Comparison of ENCODE assay signal across 1 cellular context in the genomic region with DNA sequence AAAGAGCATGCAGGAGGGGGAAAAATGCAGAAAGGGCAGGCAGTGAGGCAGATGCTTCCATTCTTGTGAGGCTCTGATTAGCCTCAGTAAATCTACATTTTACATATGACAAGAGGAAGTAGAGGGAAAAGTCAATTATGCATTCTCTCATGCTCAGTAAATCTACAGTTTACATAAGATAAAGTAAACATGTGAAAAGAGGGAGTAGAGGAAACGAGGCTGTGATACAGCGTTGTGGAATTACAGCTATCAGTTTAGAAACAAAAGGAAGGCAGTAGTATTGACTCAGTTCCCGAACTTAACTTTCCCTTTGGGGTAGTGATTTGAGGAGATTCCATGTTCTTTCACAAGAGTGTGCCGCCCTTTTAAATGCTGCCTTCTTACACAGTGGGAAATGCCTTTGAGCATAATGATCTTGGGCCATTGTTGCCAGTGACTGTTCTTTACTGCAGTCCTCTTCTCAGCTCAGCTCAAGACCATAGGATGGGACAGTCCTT.
TF ChIP-seq lines count a peak whose summit lies in the region.

No MANE protein-coding gene starts in this region.

TF ChIP-seq in HepG2, 621 proteins besides CTCF, POLR2A, EP300 and RAD21 (continues in another document):
- TF ChIP-seq SAP130 (CRISPR knock-in tag; IDR thresholded peaks at IDR 0.05; ENCODE audit: low read depth): peak; percentile 22; the same call in 1 of the 2 replicates
- TF ChIP-seq ARHGAP35 (CRISPR knock-in tag; IDR thresholded peaks at IDR 0.05; ENCODE audit: borderline replicate concordance): no peak
- TF ChIP-seq MIXL1 (CRISPR knock-in tag; IDR thresholded peaks at IDR 0.05): 0 out of 2 replicates have a peak, but pooled peaks have one; percentile 26
- TF ChIP-seq, protein P1, sequence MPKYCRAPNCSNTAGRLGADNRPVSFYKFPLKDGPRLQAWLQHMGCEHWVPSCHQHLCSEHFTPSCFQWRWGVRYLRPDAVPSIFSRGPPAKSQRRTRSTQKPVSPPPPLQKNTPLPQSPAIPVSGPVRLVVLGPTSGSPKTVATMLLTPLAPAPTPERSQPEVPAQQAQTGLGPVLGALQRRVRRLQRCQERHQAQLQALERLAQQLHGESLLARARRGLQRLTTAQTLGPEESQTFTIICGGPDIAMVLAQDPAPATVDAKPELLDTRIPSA (CRISPR knock-in tag; IDR thresholded peaks at IDR 0.05; ENCODE audit: borderline replicate concordance): no peak
- no peak for TF ChIP-seq ZNF333 (CRISPR knock-in tag; IDR thresholded peaks at IDR 0.05; ENCODE audit: borderline replicate concordance)
- TF ChIP-seq NFIB (CRISPR knock-in tag; IDR thresholded peaks at IDR 0.05; ENCODE audit: borderline replicate concordance): no peak
- TF ChIP-seq ZNF530 (CRISPR knock-in tag; IDR thresholded peaks at IDR 0.05; ENCODE audit: low read depth): no peak
- TF ChIP-seq CENPT (CRISPR knock-in tag; IDR thresholded peaks at IDR 0.05; ENCODE audit: low read depth): no peak
- TF ChIP-seq, protein P2, sequence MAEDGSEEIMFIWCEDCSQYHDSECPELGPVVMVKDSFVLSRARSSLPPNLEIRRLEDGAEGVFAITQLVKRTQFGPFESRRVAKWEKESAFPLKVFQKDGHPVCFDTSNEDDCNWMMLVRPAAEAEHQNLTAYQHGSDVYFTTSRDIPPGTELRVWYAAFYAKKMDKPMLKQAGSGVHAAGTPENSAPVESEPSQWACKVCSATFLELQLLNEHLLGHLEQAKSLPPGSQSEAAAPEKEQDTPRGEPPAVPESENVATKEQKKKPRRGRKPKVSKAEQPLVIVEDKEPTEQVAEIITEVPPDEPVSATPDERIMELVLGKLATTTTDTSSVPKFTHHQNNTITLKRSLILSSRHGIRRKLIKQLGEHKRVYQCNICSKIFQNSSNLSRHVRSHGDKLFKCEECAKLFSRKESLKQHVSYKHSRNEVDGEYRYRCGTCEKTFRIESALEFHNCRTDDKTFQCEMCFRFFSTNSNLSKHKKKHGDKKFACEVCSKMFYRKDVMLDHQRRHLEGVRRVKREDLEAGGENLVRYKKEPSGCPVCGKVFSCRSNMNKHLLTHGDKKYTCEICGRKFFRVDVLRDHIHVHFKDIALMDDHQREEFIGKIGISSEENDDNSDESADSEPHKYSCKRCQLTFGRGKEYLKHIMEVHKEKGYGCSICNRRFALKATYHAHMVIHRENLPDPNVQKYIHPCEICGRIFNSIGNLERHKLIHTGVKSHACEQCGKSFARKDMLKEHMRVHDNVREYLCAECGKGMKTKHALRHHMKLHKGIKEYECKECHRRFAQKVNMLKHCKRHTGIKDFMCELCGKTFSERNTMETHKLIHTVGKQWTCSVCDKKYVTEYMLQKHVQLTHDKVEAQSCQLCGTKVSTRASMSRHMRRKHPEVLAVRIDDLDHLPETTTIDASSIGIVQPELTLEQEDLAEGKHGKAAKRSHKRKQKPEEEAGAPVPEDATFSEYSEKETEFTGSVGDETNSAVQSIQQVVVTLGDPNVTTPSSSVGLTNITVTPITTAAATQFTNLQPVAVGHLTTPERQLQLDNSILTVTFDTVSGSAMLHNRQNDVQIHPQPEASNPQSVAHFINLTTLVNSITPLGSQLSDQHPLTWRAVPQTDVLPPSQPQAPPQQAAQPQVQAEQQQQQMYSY (CRISPR knock-in tag; IDR thresholded peaks at IDR 0.05): no peak
- TF ChIP-seq, protein P3, sequence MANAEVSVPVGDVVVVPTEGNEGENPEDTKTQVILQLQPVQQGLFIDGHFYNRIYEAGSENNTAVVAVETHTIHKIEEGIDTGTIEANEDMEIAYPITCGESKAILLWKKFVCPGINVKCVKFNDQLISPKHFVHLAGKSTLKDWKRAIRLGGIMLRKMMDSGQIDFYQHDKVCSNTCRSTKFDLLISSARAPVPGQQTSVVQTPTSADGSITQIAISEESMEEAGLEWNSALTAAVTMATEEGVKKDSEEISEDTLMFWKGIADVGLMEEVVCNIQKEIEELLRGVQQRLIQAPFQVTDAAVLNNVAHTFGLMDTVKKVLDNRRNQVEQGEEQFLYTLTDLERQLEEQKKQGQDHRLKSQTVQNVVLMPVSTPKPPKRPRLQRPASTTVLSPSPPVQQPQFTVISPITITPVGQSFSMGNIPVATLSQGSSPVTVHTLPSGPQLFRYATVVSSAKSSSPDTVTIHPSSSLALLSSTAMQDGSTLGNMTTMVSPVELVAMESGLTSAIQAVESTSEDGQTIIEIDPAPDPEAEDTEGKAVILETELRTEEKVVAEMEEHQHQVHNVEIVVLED (CRISPR knock-in tag; IDR thresholded peaks at IDR 0.05; ENCODE audit: borderline replicate concordance): no peak
- no peak for TF ChIP-seq SOX6 (IDR thresholded peaks at IDR 0.05)
- 0 out of 2 replicates have a peak, but pooled peaks have one; percentile 15 for TF ChIP-seq SOX6 (CRISPR knock-in tag; IDR thresholded peaks at IDR 0.05)
- no peak for TF ChIP-seq SCMH1 (CRISPR knock-in tag; IDR thresholded peaks at IDR 0.05; ENCODE audit: borderline replicate concordance)
- no peak for TF ChIP-seq ASH2L (IDR thresholded peaks at IDR 0.05; ENCODE audit: insufficient read length, low read depth, low read length)
- no peak for TF ChIP-seq MEIS2 (CRISPR knock-in tag; IDR thresholded peaks at IDR 0.05)
- peak; percentile 82 for TF ChIP-seq ELF3 (CRISPR knock-in tag; IDR thresholded peaks at IDR 0.05)
- 0 out of 2 replicates have a peak, but pooled peaks have one; percentile 26 for TF ChIP-seq FOSL2 (CRISPR knock-in tag; IDR thresholded peaks at IDR 0.05)
- TF ChIP-seq JDP2 (CRISPR knock-in tag; IDR thresholded peaks at IDR 0.05; ENCODE audit: borderline replicate concordance): no peak
- no peak for TF ChIP-seq ZNF660 (CRISPR knock-in tag; IDR thresholded peaks at IDR 0.05; ENCODE audit: borderline replicate concordance, low read depth)
- no peak for TF ChIP-seq ZNF468 (CRISPR knock-in tag; IDR thresholded peaks at IDR 0.05)
- TF ChIP-seq, protein P4, sequence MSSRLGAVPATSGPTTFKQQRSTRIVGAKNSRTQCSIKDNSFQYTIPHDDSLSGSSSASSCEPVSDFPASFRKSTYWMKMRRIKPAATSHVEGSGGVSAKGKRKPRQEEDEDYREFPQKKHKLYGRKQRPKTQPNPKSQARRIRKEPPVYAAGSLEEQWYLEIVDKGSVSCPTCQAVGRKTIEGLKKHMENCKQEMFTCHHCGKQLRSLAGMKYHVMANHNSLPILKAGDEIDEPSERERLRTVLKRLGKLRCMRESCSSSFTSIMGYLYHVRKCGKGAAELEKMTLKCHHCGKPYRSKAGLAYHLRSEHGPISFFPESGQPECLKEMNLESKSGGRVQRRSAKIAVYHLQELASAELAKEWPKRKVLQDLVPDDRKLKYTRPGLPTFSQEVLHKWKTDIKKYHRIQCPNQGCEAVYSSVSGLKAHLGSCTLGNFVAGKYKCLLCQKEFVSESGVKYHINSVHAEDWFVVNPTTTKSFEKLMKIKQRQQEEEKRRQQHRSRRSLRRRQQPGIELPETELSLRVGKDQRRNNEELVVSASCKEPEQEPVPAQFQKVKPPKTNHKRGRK (CRISPR knock-in tag; IDR thresholded peaks at IDR 0.05): no peak
- peak; percentile 99 for TF ChIP-seq ZNF232 (CRISPR knock-in tag; IDR thresholded peaks at IDR 0.05; ENCODE audit: borderline replicate concordance)
- TF ChIP-seq, protein P5, sequence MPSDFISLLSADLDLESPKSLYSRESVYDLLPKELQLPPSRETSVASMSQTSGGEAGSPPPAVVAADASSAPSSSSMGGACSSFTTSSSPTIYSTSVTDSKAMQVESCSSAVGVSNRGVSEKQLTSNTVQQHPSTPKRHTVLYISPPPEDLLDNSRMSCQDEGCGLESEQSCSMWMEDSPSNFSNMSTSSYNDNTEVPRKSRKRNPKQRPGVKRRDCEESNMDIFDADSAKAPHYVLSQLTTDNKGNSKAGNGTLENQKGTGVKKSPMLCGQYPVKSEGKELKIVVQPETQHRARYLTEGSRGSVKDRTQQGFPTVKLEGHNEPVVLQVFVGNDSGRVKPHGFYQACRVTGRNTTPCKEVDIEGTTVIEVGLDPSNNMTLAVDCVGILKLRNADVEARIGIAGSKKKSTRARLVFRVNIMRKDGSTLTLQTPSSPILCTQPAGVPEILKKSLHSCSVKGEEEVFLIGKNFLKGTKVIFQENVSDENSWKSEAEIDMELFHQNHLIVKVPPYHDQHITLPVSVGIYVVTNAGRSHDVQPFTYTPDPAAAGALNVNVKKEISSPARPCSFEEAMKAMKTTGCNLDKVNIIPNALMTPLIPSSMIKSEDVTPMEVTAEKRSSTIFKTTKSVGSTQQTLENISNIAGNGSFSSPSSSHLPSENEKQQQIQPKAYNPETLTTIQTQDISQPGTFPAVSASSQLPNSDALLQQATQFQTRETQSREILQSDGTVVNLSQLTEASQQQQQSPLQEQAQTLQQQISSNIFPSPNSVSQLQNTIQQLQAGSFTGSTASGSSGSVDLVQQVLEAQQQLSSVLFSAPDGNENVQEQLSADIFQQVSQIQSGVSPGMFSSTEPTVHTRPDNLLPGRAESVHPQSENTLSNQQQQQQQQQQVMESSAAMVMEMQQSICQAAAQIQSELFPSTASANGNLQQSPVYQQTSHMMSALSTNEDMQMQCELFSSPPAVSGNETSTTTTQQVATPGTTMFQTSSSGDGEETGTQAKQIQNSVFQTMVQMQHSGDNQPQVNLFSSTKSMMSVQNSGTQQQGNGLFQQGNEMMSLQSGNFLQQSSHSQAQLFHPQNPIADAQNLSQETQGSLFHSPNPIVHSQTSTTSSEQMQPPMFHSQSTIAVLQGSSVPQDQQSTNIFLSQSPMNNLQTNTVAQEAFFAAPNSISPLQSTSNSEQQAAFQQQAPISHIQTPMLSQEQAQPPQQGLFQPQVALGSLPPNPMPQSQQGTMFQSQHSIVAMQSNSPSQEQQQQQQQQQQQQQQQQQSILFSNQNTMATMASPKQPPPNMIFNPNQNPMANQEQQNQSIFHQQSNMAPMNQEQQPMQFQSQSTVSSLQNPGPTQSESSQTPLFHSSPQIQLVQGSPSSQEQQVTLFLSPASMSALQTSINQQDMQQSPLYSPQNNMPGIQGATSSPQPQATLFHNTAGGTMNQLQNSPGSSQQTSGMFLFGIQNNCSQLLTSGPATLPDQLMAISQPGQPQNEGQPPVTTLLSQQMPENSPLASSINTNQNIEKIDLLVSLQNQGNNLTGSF (CRISPR knock-in tag; IDR thresholded peaks at IDR 0.05): no peak
- TF ChIP-seq, protein P6, sequence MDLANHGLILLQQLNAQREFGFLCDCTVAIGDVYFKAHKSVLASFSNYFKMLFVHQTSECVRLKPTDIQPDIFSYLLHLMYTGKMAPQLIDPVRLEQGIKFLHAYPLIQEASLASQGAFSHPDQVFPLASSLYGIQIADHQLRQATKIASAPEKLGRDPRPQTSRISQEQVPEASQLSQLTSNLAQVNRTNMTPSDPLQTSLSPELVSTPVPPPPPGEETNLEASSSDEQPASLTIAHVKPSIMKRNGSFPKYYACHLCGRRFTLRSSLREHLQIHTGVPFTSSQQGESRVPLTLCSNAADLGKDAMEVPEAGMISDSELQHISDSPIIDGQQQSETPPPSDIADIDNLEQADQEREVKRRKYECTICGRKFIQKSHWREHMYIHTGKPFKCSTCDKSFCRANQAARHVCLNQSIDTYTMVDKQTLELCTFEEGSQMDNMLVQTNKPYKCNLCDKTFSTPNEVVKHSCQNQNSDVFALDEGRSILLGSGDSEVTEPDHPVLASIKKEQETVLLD (CRISPR knock-in tag; IDR thresholded peaks at IDR 0.05; ENCODE audit: low read depth): no peak
- TF ChIP-seq CAMTA2 (CRISPR knock-in tag; IDR thresholded peaks at IDR 0.05; ENCODE audit: borderline replicate concordance): no peak
- TF ChIP-seq U2AF1 (optimal IDR thresholded peaks at IDR 0.05; ENCODE audit: low read depth, low read length): no peak
- no peak for TF ChIP-seq ZNF180 (CRISPR knock-in tag; IDR thresholded peaks at IDR 0.05; ENCODE audit: borderline replicate concordance, low read depth)
- TF ChIP-seq, protein P7, sequence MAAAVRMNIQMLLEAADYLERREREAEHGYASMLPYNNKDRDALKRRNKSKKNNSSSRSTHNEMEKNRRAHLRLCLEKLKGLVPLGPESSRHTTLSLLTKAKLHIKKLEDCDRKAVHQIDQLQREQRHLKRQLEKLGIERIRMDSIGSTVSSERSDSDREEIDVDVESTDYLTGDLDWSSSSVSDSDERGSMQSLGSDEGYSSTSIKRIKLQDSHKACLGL (CRISPR knock-in tag; IDR thresholded peaks at IDR 0.05): no peak
- no peak for TF ChIP-seq ZNF776 (CRISPR knock-in tag; IDR thresholded peaks at IDR 0.05)
- TF ChIP-seq TEAD3 (CRISPR knock-in tag; optimal IDR thresholded peaks at IDR 0.05; ENCODE audit: borderline replicate concordance): peak; percentile 32
- TF ChIP-seq, protein P8, sequence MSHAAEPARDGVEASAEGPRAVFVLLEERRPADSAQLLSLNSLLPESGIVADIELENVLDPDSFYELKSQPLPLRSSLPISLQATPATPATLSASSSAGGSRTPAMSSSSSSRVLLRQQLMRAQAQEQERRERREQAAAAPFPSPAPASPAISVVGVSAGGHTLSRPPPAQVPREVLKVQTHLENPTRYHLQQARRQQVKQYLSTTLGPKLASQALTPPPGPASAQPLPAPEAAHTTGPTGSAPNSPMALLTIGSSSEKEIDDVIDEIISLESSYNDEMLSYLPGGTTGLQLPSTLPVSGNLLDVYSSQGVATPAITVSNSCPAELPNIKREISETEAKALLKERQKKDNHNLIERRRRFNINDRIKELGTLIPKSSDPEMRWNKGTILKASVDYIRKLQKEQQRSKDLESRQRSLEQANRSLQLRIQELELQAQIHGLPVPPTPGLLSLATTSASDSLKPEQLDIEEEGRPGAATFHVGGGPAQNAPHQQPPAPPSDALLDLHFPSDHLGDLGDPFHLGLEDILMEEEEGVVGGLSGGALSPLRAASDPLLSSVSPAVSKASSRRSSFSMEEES (CRISPR knock-in tag; IDR thresholded peaks at IDR 0.05): no peak
- TF ChIP-seq SOX13 (IDR thresholded peaks at IDR 0.05): no peak
- TF ChIP-seq SOX13 (CRISPR knock-in tag; conservative IDR thresholded peaks at IDR 0.05 in 1 of 2, IDR thresholded peaks at IDR 0.05 in 1 of 2): peak in 1 of 2 experiments; percentile 43; a peak in 1 of 4 replicates
- peak; percentile 80 for TF ChIP-seq FOXA3 (CRISPR knock-in tag; IDR thresholded peaks at IDR 0.05)
- TF ChIP-seq ZNF607 (CRISPR knock-in tag; IDR thresholded peaks at IDR 0.05; ENCODE audit: borderline replicate concordance): no peak
- TF ChIP-seq ZFP41 (CRISPR knock-in tag; IDR thresholded peaks at IDR 0.05; ENCODE audit: borderline replicate concordance): no peak
- TF ChIP-seq RFX1 (IDR thresholded peaks at IDR 0.05): no peak
